Comparison of ENCODE assay signal across 1 cellular context in the genomic region with DNA sequence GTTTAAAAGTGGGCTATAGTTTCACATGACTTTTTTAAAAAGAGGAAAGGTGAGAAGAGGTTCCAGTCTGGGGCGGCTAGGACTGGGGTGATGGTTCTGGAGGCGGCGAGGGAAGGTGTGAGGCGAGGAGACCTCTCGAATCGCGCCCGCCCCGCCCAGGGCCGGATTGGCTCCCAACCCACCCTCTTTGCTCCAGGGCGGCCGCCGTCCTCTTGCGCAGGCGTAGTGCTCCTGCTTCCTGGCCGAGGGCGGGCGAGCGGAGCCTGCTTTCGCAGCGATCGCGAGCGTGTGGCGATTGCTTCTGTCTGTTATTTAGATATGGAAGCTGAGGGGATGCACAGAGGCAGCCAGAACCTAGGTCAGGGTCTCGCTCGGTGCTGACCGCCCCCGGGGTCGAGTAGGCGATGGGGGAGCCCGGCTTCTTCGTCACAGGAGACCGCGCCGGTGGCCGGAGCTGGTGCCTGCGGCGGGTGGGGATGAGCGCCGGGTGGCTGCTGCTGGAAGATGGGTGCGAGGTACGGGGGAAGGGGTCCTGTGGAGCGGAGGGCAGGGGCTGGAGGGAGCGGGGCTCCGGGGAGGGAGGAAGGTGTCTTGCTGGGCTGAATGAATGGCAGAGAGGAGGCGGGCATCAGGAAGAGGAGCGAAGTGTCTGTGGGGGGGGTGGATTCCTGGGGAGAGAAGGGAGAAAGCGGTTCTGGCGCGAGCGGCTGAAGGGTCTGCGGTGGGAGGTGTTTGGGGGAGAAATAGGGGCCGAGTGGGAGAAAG.
TF ChIP-seq lines count a peak whose summit lies in the region.

A gene with protein sequence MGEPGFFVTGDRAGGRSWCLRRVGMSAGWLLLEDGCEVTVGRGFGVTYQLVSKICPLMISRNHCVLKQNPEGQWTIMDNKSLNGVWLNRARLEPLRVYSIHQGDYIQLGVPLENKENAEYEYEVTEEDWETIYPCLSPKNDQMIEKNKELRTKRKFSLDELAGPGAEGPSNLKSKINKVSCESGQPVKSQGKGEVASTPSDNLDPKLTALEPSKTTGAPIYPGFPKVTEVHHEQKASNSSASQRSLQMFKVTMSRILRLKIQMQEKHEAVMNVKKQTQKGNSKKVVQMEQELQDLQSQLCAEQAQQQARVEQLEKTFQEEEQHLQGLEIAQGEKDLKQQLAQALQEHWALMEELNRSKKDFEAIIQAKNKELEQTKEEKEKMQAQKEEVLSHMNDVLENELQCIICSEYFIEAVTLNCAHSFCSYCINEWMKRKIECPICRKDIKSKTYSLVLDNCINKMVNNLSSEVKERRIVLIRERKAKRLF (plus strand): TSS at position 223 of the 765 bp plus-strand sequence. CDS start 182 bp downstream, at position 405.

TF ChIP-seq in HEK293, 187 proteins besides CTCF, POLR2A, EP300 and RAD21 (continued from another document and continues in another):
- TF ChIP-seq, protein P1, sequence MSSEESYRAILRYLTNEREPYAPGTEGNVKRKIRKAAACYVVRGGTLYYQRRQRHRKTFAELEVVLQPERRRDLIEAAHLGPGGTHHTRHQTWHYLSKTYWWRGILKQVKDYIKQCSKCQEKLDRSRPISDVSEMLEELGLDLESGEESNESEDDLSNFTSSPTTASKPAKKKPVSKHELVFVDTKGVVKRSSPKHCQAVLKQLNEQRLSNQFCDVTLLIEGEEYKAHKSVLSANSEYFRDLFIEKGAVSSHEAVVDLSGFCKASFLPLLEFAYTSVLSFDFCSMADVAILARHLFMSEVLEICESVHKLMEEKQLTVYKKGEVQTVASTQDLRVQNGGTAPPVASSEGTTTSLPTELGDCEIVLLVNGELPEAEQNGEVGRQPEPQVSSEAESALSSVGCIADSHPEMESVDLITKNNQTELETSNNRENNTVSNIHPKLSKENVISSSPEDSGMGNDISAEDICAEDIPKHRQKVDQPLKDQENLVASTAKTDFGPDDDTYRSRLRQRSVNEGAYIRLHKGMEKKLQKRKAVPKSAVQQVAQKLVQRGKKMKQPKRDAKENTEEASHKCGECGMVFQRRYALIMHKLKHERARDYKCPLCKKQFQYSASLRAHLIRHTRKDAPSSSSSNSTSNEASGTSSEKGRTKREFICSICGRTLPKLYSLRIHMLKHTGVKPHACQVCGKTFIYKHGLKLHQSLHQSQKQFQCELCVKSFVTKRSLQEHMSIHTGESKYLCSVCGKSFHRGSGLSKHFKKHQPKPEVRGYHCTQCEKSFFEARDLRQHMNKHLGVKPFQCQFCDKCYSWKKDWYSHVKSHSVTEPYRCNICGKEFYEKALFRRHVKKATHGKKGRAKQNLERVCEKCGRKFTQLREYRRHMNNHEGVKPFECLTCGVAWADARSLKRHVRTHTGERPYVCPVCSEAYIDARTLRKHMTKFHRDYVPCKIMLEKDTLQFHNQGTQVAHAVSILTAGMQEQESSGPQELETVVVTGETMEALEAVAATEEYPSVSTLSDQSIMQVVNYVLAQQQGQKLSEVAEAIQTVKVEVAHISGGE (tag by site-specific recombination; conservative IDR thresholded peaks at IDR 0.05; ENCODE audit: low read depth), result 0 out of 2 replicates have a peak, but pooled peaks have one; percentile 23
- TF ChIP-seq ZNF404 (tag by site-specific recombination; IDR thresholded peaks at IDR 0.05) (no peak), ZNF624 (tag by site-specific recombination; IDR thresholded peaks at IDR 0.05) (no peak), ZNF560 (tag by site-specific recombination; IDR thresholded peaks at IDR 0.05; ENCODE audit: borderline replicate concordance) (no peak), ZNF529 (tag by site-specific recombination; IDR thresholded peaks at IDR 0.05; ENCODE audit: insufficient replicate concordance) (no peak), ZSCAN23 (tag by site-specific recombination; IDR thresholded peaks at IDR 0.05) (no peak), ZNF549 (tag by site-specific recombination; IDR thresholded peaks at IDR 0.05) (no peak), ZNF10 (tag by site-specific recombination; IDR thresholded peaks at IDR 0.05) (no peak), ZNF175 (tag by site-specific recombination; IDR thresholded peaks at IDR 0.05) (no peak), ZNF629 (tag by site-specific recombination; IDR thresholded peaks at IDR 0.05) (peak; percentile 80), SCRT1 (tag by site-specific recombination; IDR thresholded peaks at IDR 0.05; ENCODE audit: borderline replicate concordance) (no peak), ZNF777 (tag by site-specific recombination; IDR thresholded peaks at IDR 0.05; ENCODE audit: borderline replicate concordance) (0 out of 2 replicates have a peak, but pooled peaks have one; percentile 29), ZNF707 (tag by site-specific recombination; IDR thresholded peaks at IDR 0.05) (no peak), RBAK (tag by site-specific recombination; IDR thresholded peaks at IDR 0.05) (no peak), ZNF785 (tag by site-specific recombination; IDR thresholded peaks at IDR 0.05) (0 out of 2 replicates have a peak, but pooled peaks have one; percentile 47), SALL2 (tag by site-specific recombination; IDR thresholded peaks at IDR 0.05; ENCODE audit: borderline replicate concordance) (no peak), ZBTB21 (tag by site-specific recombination; IDR thresholded peaks at IDR 0.05) (peak; percentile 29), WT1 (tag by site-specific recombination; IDR thresholded peaks at IDR 0.05) (peak; percentile 38; the same call in 1 of the 2 replicates), ZNF2 (tag by site-specific recombination; IDR thresholded peaks at IDR 0.05) (peak; percentile 85), GLIS1 (tag by site-specific recombination; IDR thresholded peaks at IDR 0.05) (no peak; the same call in 1 of the 2 replicates), HOXC10 (CRISPR knock-in tag; IDR thresholded peaks at IDR 0.05) (no peak), OSR2 (tag by site-specific recombination; IDR thresholded peaks at IDR 0.05) (no peak; the same call in 1 of the 2 replicates), OVOL3 (tag by site-specific recombination; IDR thresholded peaks at IDR 0.05) (no peak), TRIM28 (IDR thresholded peaks at IDR 0.05; ENCODE audit: borderline replicate concordance, low read length) (no peak), KLF7 (tag by site-specific recombination; IDR thresholded peaks at IDR 0.05; ENCODE audit: borderline replicate concordance) (0 out of 2 replicates have a peak, but pooled peaks have one; percentile 53), ZNF23 (tag by site-specific recombination; IDR thresholded peaks at IDR 0.05; ENCODE audit: borderline replicate concordance) (0 out of 2 replicates have a peak, but pooled peaks have one; percentile 62), ZNF610 (tag by site-specific recombination; IDR thresholded peaks at IDR 0.05; ENCODE audit: borderline replicate concordance) (no peak), SP3 (tag by site-specific recombination; IDR thresholded peaks at IDR 0.05) (peak; percentile 44), ZNF660 (tag by site-specific recombination; IDR thresholded peaks at IDR 0.05) (peak; percentile 49), ZNF214 (tag by site-specific recombination; IDR thresholded peaks at IDR 0.05; ENCODE audit: borderline replicate concordance) (no peak), MEIS1 (CRISPR knock-in tag; IDR thresholded peaks at IDR 0.05; ENCODE audit: borderline replicate concordance) (no peak), ZNF174 (tag by site-specific recombination; IDR thresholded peaks at IDR 0.05) (no peak)
- TF ChIP-seq, protein P2, sequence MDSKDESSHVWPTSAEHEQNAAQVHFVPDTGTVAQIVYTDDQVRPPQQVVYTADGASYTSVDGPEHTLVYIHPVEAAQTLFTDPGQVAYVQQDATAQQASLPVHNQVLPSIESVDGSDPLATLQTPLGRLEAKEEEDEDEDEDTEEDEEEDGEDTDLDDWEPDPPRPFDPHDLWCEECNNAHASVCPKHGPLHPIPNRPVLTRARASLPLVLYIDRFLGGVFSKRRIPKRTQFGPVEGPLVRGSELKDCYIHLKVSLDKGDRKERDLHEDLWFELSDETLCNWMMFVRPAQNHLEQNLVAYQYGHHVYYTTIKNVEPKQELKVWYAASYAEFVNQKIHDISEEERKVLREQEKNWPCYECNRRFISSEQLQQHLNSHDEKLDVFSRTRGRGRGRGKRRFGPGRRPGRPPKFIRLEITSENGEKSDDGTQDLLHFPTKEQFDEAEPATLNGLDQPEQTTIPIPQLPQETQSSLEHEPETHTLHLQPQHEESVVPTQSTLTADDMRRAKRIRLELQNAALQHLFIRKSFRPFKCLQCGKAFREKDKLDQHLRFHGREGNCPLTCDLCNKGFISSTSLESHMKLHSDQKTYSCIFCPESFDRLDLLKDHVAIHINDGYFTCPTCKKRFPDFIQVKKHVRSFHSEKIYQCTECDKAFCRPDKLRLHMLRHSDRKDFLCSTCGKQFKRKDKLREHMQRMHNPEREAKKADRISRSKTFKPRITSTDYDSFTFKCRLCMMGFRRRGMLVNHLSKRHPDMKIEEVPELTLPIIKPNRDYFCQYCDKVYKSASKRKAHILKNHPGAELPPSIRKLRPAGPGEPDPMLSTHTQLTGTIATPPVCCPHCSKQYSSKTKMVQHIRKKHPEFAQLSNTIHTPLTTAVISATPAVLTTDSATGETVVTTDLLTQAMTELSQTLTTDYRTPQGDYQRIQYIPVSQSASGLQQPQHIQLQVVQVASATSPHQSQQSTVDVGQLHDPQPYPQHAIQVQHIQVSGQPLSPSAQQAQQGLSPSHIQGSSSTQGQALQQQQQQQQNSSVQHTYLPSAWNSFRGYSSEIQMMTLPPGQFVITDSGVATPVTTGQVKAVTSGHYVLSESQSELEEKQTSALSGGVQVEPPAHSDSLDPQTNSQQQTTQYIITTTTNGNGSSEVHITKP (tag by site-specific recombination; IDR thresholded peaks at IDR 0.05), result peak; percentile 59; the same call in 1 of the 2 replicates
- TF ChIP-seq, protein P3, sequence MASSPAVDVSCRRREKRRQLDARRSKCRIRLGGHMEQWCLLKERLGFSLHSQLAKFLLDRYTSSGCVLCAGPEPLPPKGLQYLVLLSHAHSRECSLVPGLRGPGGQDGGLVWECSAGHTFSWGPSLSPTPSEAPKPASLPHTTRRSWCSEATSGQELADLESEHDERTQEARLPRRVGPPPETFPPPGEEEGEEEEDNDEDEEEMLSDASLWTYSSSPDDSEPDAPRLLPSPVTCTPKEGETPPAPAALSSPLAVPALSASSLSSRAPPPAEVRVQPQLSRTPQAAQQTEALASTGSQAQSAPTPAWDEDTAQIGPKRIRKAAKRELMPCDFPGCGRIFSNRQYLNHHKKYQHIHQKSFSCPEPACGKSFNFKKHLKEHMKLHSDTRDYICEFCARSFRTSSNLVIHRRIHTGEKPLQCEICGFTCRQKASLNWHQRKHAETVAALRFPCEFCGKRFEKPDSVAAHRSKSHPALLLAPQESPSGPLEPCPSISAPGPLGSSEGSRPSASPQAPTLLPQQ (tag by site-specific recombination; IDR thresholded peaks at IDR 0.05), result peak; percentile 32; the same call in 1 of the 2 replicates
- TF ChIP-seq, protein P4, sequence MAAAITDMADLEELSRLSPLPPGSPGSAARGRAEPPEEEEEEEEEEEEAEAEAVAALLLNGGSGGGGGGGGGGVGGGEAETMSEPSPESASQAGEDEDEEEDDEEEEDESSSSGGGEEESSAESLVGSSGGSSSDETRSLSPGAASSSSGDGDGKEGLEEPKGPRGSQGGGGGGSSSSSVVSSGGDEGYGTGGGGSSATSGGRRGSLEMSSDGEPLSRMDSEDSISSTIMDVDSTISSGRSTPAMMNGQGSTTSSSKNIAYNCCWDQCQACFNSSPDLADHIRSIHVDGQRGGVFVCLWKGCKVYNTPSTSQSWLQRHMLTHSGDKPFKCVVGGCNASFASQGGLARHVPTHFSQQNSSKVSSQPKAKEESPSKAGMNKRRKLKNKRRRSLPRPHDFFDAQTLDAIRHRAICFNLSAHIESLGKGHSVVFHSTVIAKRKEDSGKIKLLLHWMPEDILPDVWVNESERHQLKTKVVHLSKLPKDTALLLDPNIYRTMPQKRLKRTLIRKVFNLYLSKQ (tag by site-specific recombination; IDR thresholded peaks at IDR 0.05; ENCODE audit: borderline replicate concordance), result no peak
- TF ChIP-seq, protein P5, sequence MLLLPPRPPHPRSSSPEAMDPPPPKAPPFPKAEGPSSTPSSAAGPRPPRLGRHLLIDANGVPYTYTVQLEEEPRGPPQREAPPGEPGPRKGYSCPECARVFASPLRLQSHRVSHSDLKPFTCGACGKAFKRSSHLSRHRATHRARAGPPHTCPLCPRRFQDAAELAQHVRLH (tag by site-specific recombination; IDR thresholded peaks at IDR 0.05), result no peak
- TF ChIP-seq, protein P6, sequence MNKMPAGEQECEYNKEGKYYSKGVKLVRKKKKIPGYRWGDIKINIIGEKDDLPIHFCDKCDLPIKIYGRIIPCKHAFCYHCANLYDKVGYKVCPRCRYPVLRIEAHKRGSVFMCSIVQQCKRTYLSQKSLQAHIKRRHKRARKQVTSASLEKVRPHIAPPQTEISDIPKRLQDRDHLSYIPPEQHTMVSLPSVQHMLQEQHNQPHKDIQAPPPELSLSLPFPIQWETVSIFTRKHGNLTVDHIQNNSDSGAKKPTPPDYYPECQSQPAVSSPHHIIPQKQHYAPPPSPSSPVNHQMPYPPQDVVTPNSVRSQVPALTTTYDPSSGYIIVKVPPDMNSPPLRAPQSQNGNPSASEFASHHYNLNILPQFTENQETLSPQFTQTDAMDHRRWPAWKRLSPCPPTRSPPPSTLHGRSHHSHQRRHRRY (tag by site-specific recombination; IDR thresholded peaks at IDR 0.05), result no peak
- TF ChIP-seq, protein P7, sequence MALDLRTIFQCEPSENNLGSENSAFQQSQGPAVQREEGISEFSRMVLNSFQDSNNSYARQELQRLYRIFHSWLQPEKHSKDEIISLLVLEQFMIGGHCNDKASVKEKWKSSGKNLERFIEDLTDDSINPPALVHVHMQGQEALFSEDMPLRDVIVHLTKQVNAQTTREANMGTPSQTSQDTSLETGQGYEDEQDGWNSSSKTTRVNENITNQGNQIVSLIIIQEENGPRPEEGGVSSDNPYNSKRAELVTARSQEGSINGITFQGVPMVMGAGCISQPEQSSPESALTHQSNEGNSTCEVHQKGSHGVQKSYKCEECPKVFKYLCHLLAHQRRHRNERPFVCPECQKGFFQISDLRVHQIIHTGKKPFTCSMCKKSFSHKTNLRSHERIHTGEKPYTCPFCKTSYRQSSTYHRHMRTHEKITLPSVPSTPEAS (tag by site-specific recombination; IDR thresholded peaks at IDR 0.05), result no peak
- TF ChIP-seq, protein P8, sequence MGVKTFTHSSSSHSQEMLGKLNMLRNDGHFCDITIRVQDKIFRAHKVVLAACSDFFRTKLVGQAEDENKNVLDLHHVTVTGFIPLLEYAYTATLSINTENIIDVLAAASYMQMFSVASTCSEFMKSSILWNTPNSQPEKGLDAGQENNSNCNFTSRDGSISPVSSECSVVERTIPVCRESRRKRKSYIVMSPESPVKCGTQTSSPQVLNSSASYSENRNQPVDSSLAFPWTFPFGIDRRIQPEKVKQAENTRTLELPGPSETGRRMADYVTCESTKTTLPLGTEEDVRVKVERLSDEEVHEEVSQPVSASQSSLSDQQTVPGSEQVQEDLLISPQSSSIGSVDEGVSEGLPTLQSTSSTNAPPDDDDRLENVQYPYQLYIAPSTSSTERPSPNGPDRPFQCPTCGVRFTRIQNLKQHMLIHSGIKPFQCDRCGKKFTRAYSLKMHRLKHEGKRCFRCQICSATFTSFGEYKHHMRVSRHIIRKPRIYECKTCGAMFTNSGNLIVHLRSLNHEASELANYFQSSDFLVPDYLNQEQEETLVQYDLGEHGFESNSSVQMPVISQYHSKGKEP (tag by site-specific recombination; IDR thresholded peaks at IDR 0.05), result no peak
